Comparison of ENCODE assay signal across 9 cellular contexts in genomic region chr3:194396561-194396896, GRCh38. TPM values are rescaled to one million over a fixed set of nuclear protein-coding genes. Genes with fewer than 3 reads are reported as not detected.
A peak's percentile ranks its signal among the peaks of the same experiment; 100 is the strongest.
DNase-seq lines count a peak whose midpoint lies in the region; ATAC-seq and TF ChIP-seq lines count a peak whose summit lies in the region.
"Had no signal": no experiment of that assay in that cellular context is flagged by ENCODE, and none has a peak within 500 bp of the region (broad histone marks: within the 10 kb centered on the region; RNA-seq: fewer than 3 reads in every experiment).

No MANE protein-coding gene starts in this region.

- no peaks in the 10 kb centered on the region for H3K27me3 ChIP-seq in right lobe of liver
- peaks cover 0 to 25% (median 13%) of the 10 kb centered on the region in 5 donors for H3K27me3 ChIP-seq in subcutaneous abdominal adipose tissue (ENCODE audit: control insufficient read depth in 5 of 5, insufficient read depth in 4 of 5, low read length in 5 of 5)

- no peak for DNase-seq in T-helper 2 cell treated with Interferon-gamma antibody and Interleukin-4, amounts not matched to agents 5 μg/mL and 100 μg/mL, for 36 hours (ENCODE audit: low spot score)
- no peak for DNase-seq in T-helper 2 cell
- DNase-seq in right lobe of liver: peak in 2 of 3 donors; percentile 68 to 69
- no peak for DNase-seq in cerebellum (ENCODE audit: low spot score)
- no peak for DNase-seq in endothelial cell (ENCODE audit: low spot score)
- DNase-seq: 8988T had no signal

- peak overlapping the region in 2 of 5 donors; percentile 28 to 35 for H3K9ac ChIP-seq in subcutaneous abdominal adipose tissue (ENCODE audit: low read length in 5 of 5)

- H3K4me3 Mint-ChIP-seq in T-helper 2 cell treated with Interferon-gamma antibody and Interleukin-4, amounts not matched to agents 5 μg/mL and 100 μg/mL, for 36 hours: peak overlapping the region; percentile 73
- H3K4me3 Mint-ChIP-seq in activated naive CD8-positive, alpha-beta T cell: peak overlapping the region; percentile 76
- no peak overlapping the region for H3K4me3 Mint-ChIP-seq in endothelial cell (ENCODE audit: unreplicated experiment)

- peak overlapping the region; percentile 75 for H3K27ac Mint-ChIP-seq in T-helper 2 cell treated with Interferon-gamma antibody and Interleukin-4, amounts not matched to agents 5 μg/mL and 100 μg/mL, for 36 hours
- H3K27ac Mint-ChIP-seq in activated naive CD8-positive, alpha-beta T cell: no peak overlapping the region
- H3K27ac Mint-ChIP-seq in endothelial cell (ENCODE audit: unreplicated experiment): no peak overlapping the region

- H3K36me3 ChIP-seq in right lobe of liver: no peaks in the 10 kb centered on the region
- no peaks in the 10 kb centered on the region for H3K36me3 ChIP-seq in subcutaneous abdominal adipose tissue (ENCODE audit: control insufficient read depth in 5 of 5, insufficient read depth in 5 of 5, low read length in 5 of 5)

- peaks cover 40% of the 10 kb centered on the region for H3K4me1 Mint-ChIP-seq in T-helper 2 cell treated with Interferon-gamma antibody and Interleukin-4, amounts not matched to agents 5 μg/mL and 100 μg/mL, for 36 hours (ENCODE audit: low read depth)
- peaks cover 52% of the 10 kb centered on the region for H3K4me1 Mint-ChIP-seq in activated naive CD8-positive, alpha-beta T cell (ENCODE audit: low read depth)
- peaks cover 31% of the 10 kb centered on the region for H3K4me1 Mint-ChIP-seq in endothelial cell (ENCODE audit: unreplicated experiment)

- TF ChIP-seq CTCF in right lobe of liver (IDR thresholded peaks at IDR 0.05): no peak
- TF ChIP-seq CTCF in endothelial cell (IDR thresholded peaks at IDR 0.05; ENCODE audit: unreplicated experiment): no peak

- WGBS in right lobe of liver (ENCODE audit: insufficient coverage, low coverage, low lambda C conversion rate, missing lambda C conversion rate): 25% methylated on average over 6 of the region's 16 CpGs

- peaks cover 31% of the 10 kb centered on the region for H3K27me3 Mint-ChIP-seq in T-helper 2 cell treated with Interferon-gamma antibody and Interleukin-4, amounts not matched to agents 5 μg/mL and 100 μg/mL, for 36 hours (ENCODE audit: low read depth)
- no peaks in the 10 kb centered on the region for H3K27me3 Mint-ChIP-seq in activated naive CD8-positive, alpha-beta T cell
- peaks cover 10% of the 10 kb centered on the region for H3K27me3 Mint-ChIP-seq in endothelial cell (ENCODE audit: unreplicated experiment)

- peak overlapping the region; percentile 35 to 81 (median 80) for H3K27ac ChIP-seq in right lobe of liver
- H3K27ac ChIP-seq in subcutaneous abdominal adipose tissue (ENCODE audit: low read depth, low read length): no peak overlapping the region

- intact Hi-C loops in right lobe of liver (cut with DNase I): no loop called here

- peaks cover 0 to 19% (median 8%) of the 10 kb centered on the region in 4 donors for H3K4me1 ChIP-seq in right lobe of liver
- H3K4me1 ChIP-seq in subcutaneous abdominal adipose tissue (ENCODE audit: control insufficient read depth in 5 of 5, insufficient read depth in 5 of 5, low read length in 5 of 5): peaks cover 0 to 34% (median 27%) of the 10 kb centered on the region in 5 donors

- no peaks in the 10 kb centered on the region for H3K9me3 Mint-ChIP-seq in T-helper 2 cell treated with Interferon-gamma antibody and Interleukin-4, amounts not matched to agents 5 μg/mL and 100 μg/mL, for 36 hours
- no peaks in the 10 kb centered on the region for H3K9me3 Mint-ChIP-seq in activated naive CD8-positive, alpha-beta T cell (ENCODE audit: low read depth)
- no peaks in the 10 kb centered on the region for H3K9me3 Mint-ChIP-seq in endothelial cell (ENCODE audit: unreplicated experiment)

- ATAC-seq in right lobe of liver (peak; percentile 73 to 81 (median 78)), HG03175 (IDR thresholded peaks at IDR 0.05; ENCODE audit: unreplicated experiment) (no peak)

- peaks cover 1% of the 10 kb centered on the region for H3K36me3 Mint-ChIP-seq in T-helper 2 cell treated with Interferon-gamma antibody and Interleukin-4, amounts not matched to agents 5 μg/mL and 100 μg/mL, for 36 hours (ENCODE audit: low read depth)
- H3K36me3 Mint-ChIP-seq in activated naive CD8-positive, alpha-beta T cell: no peaks in the 10 kb centered on the region
- H3K36me3 Mint-ChIP-seq in endothelial cell (ENCODE audit: low read depth, unreplicated experiment): no peaks in the 10 kb centered on the region

- no peaks in the 10 kb centered on the region for H3K9me3 ChIP-seq in right lobe of liver
- no peaks in the 10 kb centered on the region for H3K9me3 ChIP-seq in subcutaneous abdominal adipose tissue (ENCODE audit: control insufficient read depth in 5 of 5, low read length in 5 of 5)

- TF ChIP-seq POLR2A in right lobe of liver (IDR thresholded peaks at IDR 0.05): no peak

- peak overlapping the region in 2 of 3 donors; percentile 35 to 38 for H3K4me3 ChIP-seq in right lobe of liver
- peak overlapping the region; percentile 17 to 67 (median 44) for H3K4me3 ChIP-seq in subcutaneous abdominal adipose tissue (ENCODE audit: low read depth in 1 of 5, low read length in 5 of 5)

RNA-seq across cellular contexts. Expression of gene GP5, which starts 2.5 kb away (rescaled TPM):
- under 1 TPM in 4 of 6 experiments, not detected in 2; 0.07 to 0.23 (median 0.16) TPM for total RNA-seq in right lobe of liver
- 0.09 TPM for total RNA-seq in cerebellum
- 0.23 TPM for total RNA-seq in endothelial cell (ENCODE audit: unreplicated experiment)

RNA-seq across cellular contexts. Expression of gene LRRC15, which starts 27.0 kb away (rescaled TPM):
- under 1 TPM in 5 of 6 experiments, not detected in 1; 0.07 to 0.37 (median 0.09) TPM for total RNA-seq in right lobe of liver
- not detected for total RNA-seq in cerebellum
- total RNA-seq in endothelial cell (ENCODE audit: unreplicated experiment): not detected

RNA-seq across cellular contexts. Expression of gene CPN2, which starts 45.4 kb away (rescaled TPM):
- total RNA-seq in right lobe of liver (100 to 1,000 TPM; 173 to 307 (median 202) TPM), cerebellum (not detected), endothelial cell (ENCODE audit: unreplicated experiment) (not detected)

Comparison
In these comparisons a context has a peak if more than half of its experiments do, and no peak if none do; other contexts are left out.
1. DNase-seq: peak in right lobe of liver (2 of 3); none in T-helper 2 cell treated with Interferon-gamma antibody and Interleukin-4, amounts not matched to agents 5 μg/mL and 100 μg/mL, for 36 hours (single experiment), T-helper 2 cell (0 of 5), cerebellum (single experiment) and endothelial cell (single experiment).
2. RNA of gene CPN2, which starts 45.4 kb away (total RNA-seq): 173 to 307 TPM in right lobe of liver; not detected in cerebellum (single experiment) and not detected in endothelial cell (single experiment); every median in the first group is over 100 times any median in the second.